In genomic region chr11:18056561-18057181, GRCh38 we compare ENCODE assay signal across 18 cellular contexts. TPM values are rescaled to one million over a fixed set of nuclear protein-coding genes. Genes with fewer than 3 reads are reported as not detected.
A peak's percentile ranks its signal among the peaks of the same experiment; 100 is the strongest.
DNase-seq lines count a peak whose midpoint lies in the region; ATAC-seq and TF ChIP-seq lines count a peak whose summit lies in the region.
"Had no signal": no experiment of that assay in that cellular context is flagged by ENCODE, and none has a peak within 500 bp of the region (broad histone marks: within the 10 kb centered on the region; RNA-seq: fewer than 3 reads in every experiment).

No MANE protein-coding gene starts in this region.

- intact Hi-C loops in ascending aorta (cut with DNase I) (no loop called here), left lung (cut with DNase I) (no loop called here)

- no peak for TF ChIP-seq POLR2A in erythroblast (IDR thresholded peaks at IDR 0.05; ENCODE audit: low read length)

- peak overlapping the region; percentile 60 to 69 for H3K27ac ChIP-seq in ascending aorta
- H3K27ac ChIP-seq in left lung: no peak overlapping the region

- TF ChIP-seq CTCF in ascending aorta (IDR thresholded peaks at IDR 0.05): no peak
- no peak for TF ChIP-seq CTCF in left lung (IDR thresholded peaks at IDR 0.05)

- peaks cover 0 to 7% of the 10 kb centered on the region in 2 donors for H3K4me1 ChIP-seq in ascending aorta
- no peaks in the 10 kb centered on the region for H3K4me1 ChIP-seq in left lung

- peak overlapping the region in 1 of 2 donors; percentile 16 for H3K4me3 ChIP-seq in ascending aorta
- no peak overlapping the region for H3K4me3 ChIP-seq in left lung

- ATAC-seq in left lung: no peak
- no peak for ATAC-seq in GM21576 (IDR thresholded peaks at IDR 0.05; ENCODE audit: unreplicated experiment)

- no peaks in the 10 kb centered on the region for H3K9me3 ChIP-seq in ascending aorta
- H3K9me3 ChIP-seq in left lung: no peaks in the 10 kb centered on the region

- H3K36me3 ChIP-seq in ascending aorta (no peaks in the 10 kb centered on the region), left lung (no peaks in the 10 kb centered on the region)

- DNase-seq in DMS153 (lab: John Stamatoyannopoulos, UW): peak; percentile 18
- no peak for DNase-seq in DMS153 treated with DMSO at 0.1 percent for 48 hours (lab: John Stamatoyannopoulos, UW; ENCODE audit: unreplicated experiment)
- DNase-seq in DMS53 treated with DMSO at 0.1 percent for 48 hours (lab: John Stamatoyannopoulos, UW; ENCODE audit: unreplicated experiment): peak; percentile 56
- DNase-seq in NCI-H146 (lab: John Stamatoyannopoulos, UW): peak; percentile 53
- no peak for DNase-seq in ascending aorta (ENCODE audit: low spot score in 2 of 2)
- DNase-seq in erythroblast (lab: John Stamatoyannopoulos, UW): no peak
- no peak for DNase-seq in left lung
- DNase-seq: 8988T; Calu3; CD4-positive, alpha-beta memory T cell; GDM1; H7; Kasumi-1; NCI-H1105 treated with DMSO at 0.1 percent for 48 hours; NCI-H524; SW 1271 had no signal

- H3K27me3 ChIP-seq in ascending aorta (no peaks in the 10 kb centered on the region), left lung (no peaks in the 10 kb centered on the region)

RNA-seq across cellular contexts. Expression of gene TPH1, which starts 10.6 kb away (rescaled TPM):
- total RNA-seq in ascending aorta: 1.8 TPM
- total RNA-seq in left lung: under 1 TPM; 0.26 TPM
- total RNA-seq: SK-MEL-5 had no signal

RNA-seq across cellular contexts. Expression of gene SERGEF, which starts 43.8 kb away (rescaled TPM):
- total RNA-seq in ascending aorta: 13.6 TPM
- total RNA-seq in left lung: 10 to 100 TPM; 25.4 to 26.1 TPM

RNA-seq across cellular contexts. Expression of gene SAAL1, which starts 49.2 kb away (rescaled TPM):
- 29.1 TPM for total RNA-seq in ascending aorta
- total RNA-seq in left lung: 10 to 100 TPM in 1 of 2 donors, 1 to 10 TPM in 1; 9.5 to 13.7 TPM

Comparison
In these comparisons a context has a peak if more than half of its experiments do, and no peak if none do; other contexts are left out.
1. DNase-seq: peak in DMS153 (single experiment), DMS53 treated with DMSO at 0.1 percent for 48 hours (single experiment) and NCI-H146 (single experiment); none in DMS153 treated with DMSO at 0.1 percent for 48 hours (single experiment), ascending aorta (0 of 2), erythroblast (0 of 2) and left lung (0 of 2).
2. H3K27ac ChIP-seq: peak in ascending aorta (2 of 2); none in left lung (0 of 2).